10 cellular contexts compared by ENCODE assay signal in the genomic region with DNA sequence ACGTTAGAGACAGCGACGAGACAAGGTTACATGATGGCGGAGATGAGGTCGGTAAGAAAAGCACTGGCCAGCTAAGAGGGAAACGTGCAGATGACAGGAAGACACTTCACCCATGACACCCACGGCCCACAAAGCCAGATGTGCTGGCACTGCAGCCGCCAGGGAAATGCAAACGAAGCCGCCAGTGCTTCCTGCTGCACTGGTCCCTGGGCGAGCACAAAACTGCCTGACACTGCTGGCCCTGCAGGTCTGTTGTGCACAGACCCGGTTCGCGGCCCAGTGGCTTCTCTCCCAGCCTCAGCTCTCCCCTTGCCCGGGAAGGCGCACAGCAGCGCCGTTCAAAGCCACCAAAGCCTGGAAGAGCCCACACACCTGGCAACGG. TPM values are rescaled to one million over a fixed set of nuclear protein-coding genes. Genes with fewer than 3 reads are reported as not detected.
DNase-seq lines count a peak whose midpoint lies in the region; ATAC-seq and TF ChIP-seq lines count a peak whose summit lies in the region.
"Had no signal": no experiment of that assay in that cellular context is flagged by ENCODE, and none has a peak within 500 bp of the region (broad histone marks: within the 10 kb centered on the region; RNA-seq: fewer than 3 reads in every experiment).

No MANE protein-coding gene starts in this region.

- peaks cover 17% of the 10 kb centered on the region for H3K79me2 ChIP-seq in hepatocyte

- H3K4me1 Mint-ChIP-seq in mesothelial cell of epicardium = no peaks in the 10 kb centered on the region

- no peaks in the 10 kb centered on the region for H3K9me2 ChIP-seq in hepatocyte (replicated peaks; ENCODE audit: insufficient read depth)

- no peak overlapping the region for H3K4me2 ChIP-seq in hepatocyte

- H3K4me3 ChIP-seq in GM12875 (ENCODE audit: low read depth, low read length) = no peak overlapping the region
- no peak overlapping the region for H3K4me3 ChIP-seq in hepatocyte
- H3K4me3 ChIP-seq: vagina had no signal

- no peaks in the 10 kb centered on the region for H3K27me3 ChIP-seq in hepatocyte
- H3K27me3 ChIP-seq: vagina had no signal

- H3K4me3 Mint-ChIP-seq in mesothelial cell of epicardium = no peak overlapping the region

- DNase-seq in activated effector memory CD4-positive, alpha-beta T cell treated with Interleukin-2 at 50 U/mL for 16 hours = peak; percentile 11
- DNase-seq in mesothelial cell of epicardium (ENCODE audit: low spot score in 2 of 2, unreplicated experiment in 2 of 2) (no peak), hepatocyte (ENCODE audit: low spot score) (no peak), DMS79 (lab: John Stamatoyannopoulos, UW) (no peak), dermis blood vessel endothelial cell (no peak)
- DNase-seq: GDM1 had no signal

- peak; percentile 66 for ATAC-seq in GM19397 (IDR thresholded peaks at IDR 0.05; ENCODE audit: unreplicated experiment)
- ATAC-seq in HG03139 (IDR thresholded peaks at IDR 0.05; ENCODE audit: unreplicated experiment) = peak; percentile 51

- H4K20me1 ChIP-seq in hepatocyte (ENCODE audit: insufficient read depth, poor library complexity, severe bottlenecking) = peaks cover 4% of the 10 kb centered on the region

- 94% methylated on average over 19 of the region's 19 CpGs for WGBS in hepatocyte (ENCODE audit: low lambda C conversion rate, missing lambda C conversion rate)

- H3K36me3 Mint-ChIP-seq in mesothelial cell of epicardium = peaks cover 3% of the 10 kb centered on the region

- TF ChIP-seq CTCF in GM12875 (IDR thresholded peaks at IDR 0.05; ENCODE audit: borderline replicate concordance, insufficient read depth, low read depth, low read length) (0 out of 2 replicates have a peak, but pooled peaks have one; percentile 1), mesothelial cell of epicardium (IDR thresholded peaks at IDR 0.05; ENCODE audit: unreplicated experiment) (no peak), hepatocyte (IDR thresholded peaks at IDR 0.05; ENCODE audit: poor library complexity) (no peak)

- H3K9me3 ChIP-seq in hepatocyte (ENCODE audit: low read depth) = no peaks in the 10 kb centered on the region
- H3K9me3 ChIP-seq: vagina had no signal

- H3K27ac Mint-ChIP-seq in mesothelial cell of epicardium = no peak overlapping the region

- no peaks in the 10 kb centered on the region for H3K27me3 Mint-ChIP-seq in mesothelial cell of epicardium (ENCODE audit: low read depth)

- no peaks in the 10 kb centered on the region for H3K4me1 ChIP-seq in hepatocyte (ENCODE audit: insufficient read depth)

- H3K36me3 ChIP-seq in hepatocyte (replicated peaks; ENCODE audit: insufficient read depth, low read depth) = no peaks in the 10 kb centered on the region
- H3K36me3 ChIP-seq: vagina had no signal

- H3K9me3 Mint-ChIP-seq in mesothelial cell of epicardium = no peaks in the 10 kb centered on the region

- no peak overlapping the region for H3K27ac ChIP-seq in hepatocyte
- H3K27ac ChIP-seq: vagina had no signal

- H2AFZ ChIP-seq in hepatocyte = no peak overlapping the region

RNA-seq across cellular contexts. Expression of a gene that starts 20.3 kb away (rescaled TPM):
- total RNA-seq in mesothelial cell of epicardium = 16.8 to 17.0 TPM (median 17.0 TPM) in 3 replicates
- total RNA-seq in hepatocyte = 9.4 and 11.0 TPM in 2 replicates
- polyA plus RNA-seq in hepatocyte = 2.6 and 3.3 TPM in 2 replicates
- total RNA-seq in dermis blood vessel endothelial cell = 9.0 and 20.1 TPM in 2 replicates

RNA-seq across cellular contexts. Expression of a gene that starts 20.4 kb away (rescaled TPM):
- total RNA-seq in mesothelial cell of epicardium = not detected in 3 replicates
- total RNA-seq in hepatocyte = not detected in 2 replicates
- not detected in 2 replicates for polyA plus RNA-seq in hepatocyte
- total RNA-seq in dermis blood vessel endothelial cell = not detected in 2 replicates
- total RNA-seq: vagina had no signal
